ENCODE assay signal across 26 cellular contexts in the genomic region with DNA sequence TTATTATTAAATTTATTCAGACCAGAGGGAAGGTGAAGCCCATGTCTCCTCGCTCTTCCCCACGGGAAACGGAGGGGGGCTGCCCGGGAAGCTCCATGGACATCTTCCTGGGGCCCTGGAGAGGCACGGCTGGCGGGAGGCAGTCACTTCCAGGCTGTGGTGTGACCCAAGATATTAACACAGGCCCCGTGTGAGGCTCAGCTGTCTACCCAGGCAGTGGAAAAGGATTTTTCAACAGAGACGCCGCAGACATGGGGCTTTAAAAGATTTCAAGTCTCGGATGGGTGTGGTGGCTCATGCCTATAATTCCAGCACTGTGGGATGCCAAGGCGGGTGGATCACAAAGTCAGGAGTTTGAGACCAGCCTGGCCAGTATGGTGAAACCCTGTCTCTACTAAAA.
DNase-seq lines count a peak whose midpoint lies in the region; ATAC-seq and TF ChIP-seq lines count a peak whose summit lies in the region.
"Had no signal": no experiment of that assay in that cellular context is flagged by ENCODE, and none has a peak within 500 bp of the region (broad histone marks: within the 10 kb centered on the region; RNA-seq: fewer than 3 reads in every experiment).

No MANE protein-coding gene starts in this region.

- no peaks in the 10 kb centered on the region for H4K20me1 ChIP-seq in BLaER1

- no peaks in the 10 kb centered on the region for H3K36me3 ChIP-seq in BLaER1
- H3K36me3 ChIP-seq in H7 (replicated peaks; ENCODE audit: control insufficient read depth, insufficient read depth, low read length), result no peaks in the 10 kb centered on the region
- H3K36me3 ChIP-seq in spleen, result no peaks in the 10 kb centered on the region
- H3K36me3 ChIP-seq: SJCRH30 had no signal

- peaks cover 54% of the 10 kb centered on the region for H3K4me1 ChIP-seq in BLaER1
- peaks cover 0 to 22% (median 8%) of the 10 kb centered on the region in 6 donors for H3K4me1 ChIP-seq in spleen
- H3K4me1 ChIP-seq: Caco-2, SJCRH30 had no signal

- intact Hi-C loops in spleen (cut with DNase I; ENCODE audit: low total_unique reads), result no loop called here

- ATAC-seq in GM19035 (IDR thresholded peaks at IDR 0.05; ENCODE audit: unreplicated experiment), result no peak
- ATAC-seq: K562, Right ventricle myocardium inferior, SK-N-SH treated with all-trans-retinoic acid at 6 μM for 48 hours had no signal

- DNase-seq in H7 (peak; percentile 13), islet precursor cell (peak; percentile 23), spleen (peak; percentile 58), OCI-M1 (lab: John Stamatoyannopoulos, UW) (no peak), NCI-H82 (lab: John Stamatoyannopoulos, UW) (no peak), EL (no peak)
- DNase-seq: DMS 273 treated with DMSO at 0.1 percent for 48 hours, DMS79 treated with DMSO at 0.1 percent for 48 hours, GM23248, H9, Kasumi-1, NCI-H1105, NCI-H1436 treated with DMSO at 0.1 percent for 48 hours, NCI-H1930, NCI-H2107, NCI-H446, NCI-H524 treated with DMSO at 0.1 percent for 48 hours, NCI-H774, PC-9, SJCRH30 had no signal

- peaks cover 32% of the 10 kb centered on the region for H3K9me3 ChIP-seq in BLaER1
- no peaks in the 10 kb centered on the region for H3K9me3 ChIP-seq in spleen
- H3K9me3 ChIP-seq: Caco-2, SJCRH30 had no signal

- no peak for TF ChIP-seq POLR2A in spleen (IDR thresholded peaks at IDR 0.05)

- 85 to 94% (median 93%) methylated on average over 11 of the region's 11 CpGs for WGBS in spleen, 5 donors

- H3K27ac ChIP-seq in BLaER1 (no peak overlapping the region; the same call in 1 of the 2 replicates), spleen (no peak overlapping the region)
- H3K27ac ChIP-seq: GM23248, PC-9, SJCRH30 had no signal

- H3K9ac ChIP-seq in BLaER1, result no peak overlapping the region
- H3K9ac ChIP-seq: GM23248 had no signal

- no peak overlapping the region for H3K4me3 ChIP-seq in BLaER1
- H3K4me3 ChIP-seq in H7 (ENCODE audit: insufficient read depth, low read depth, low read length), result no peak overlapping the region
- no peak overlapping the region for H3K4me3 ChIP-seq in spleen
- H3K4me3 ChIP-seq: GM23248, K562, PC-9, SJCRH30 had no signal

- TF ChIP-seq CTCF in spleen (IDR thresholded peaks at IDR 0.05 in 8 of 11, conservative IDR thresholded peaks at IDR 0.05 in 3 of 11), result no peak

- peak overlapping the region; percentile 88 for H3K4me2 ChIP-seq in BLaER1
- H3K4me2 ChIP-seq: PC-9 had no signal

- H3K27me3 ChIP-seq in BLaER1 (no peaks in the 10 kb centered on the region), H7 (ENCODE audit: control insufficient read depth, insufficient read depth, low read length) (no peaks in the 10 kb centered on the region), spleen (replicated peaks in 1 of 7) (no peaks in the 10 kb centered on the region)
- H3K27me3 ChIP-seq: SJCRH30 had no signal

Comparison
In these comparisons a context has a peak if more than half of its experiments do, and no peak if none do; other contexts are left out.
1. DNase-seq: peak in H7 (single experiment), islet precursor cell (single experiment) and spleen (single experiment); none in OCI-M1 (single experiment), NCI-H82 (single experiment) and EL (single experiment).